In the genomic region with DNA sequence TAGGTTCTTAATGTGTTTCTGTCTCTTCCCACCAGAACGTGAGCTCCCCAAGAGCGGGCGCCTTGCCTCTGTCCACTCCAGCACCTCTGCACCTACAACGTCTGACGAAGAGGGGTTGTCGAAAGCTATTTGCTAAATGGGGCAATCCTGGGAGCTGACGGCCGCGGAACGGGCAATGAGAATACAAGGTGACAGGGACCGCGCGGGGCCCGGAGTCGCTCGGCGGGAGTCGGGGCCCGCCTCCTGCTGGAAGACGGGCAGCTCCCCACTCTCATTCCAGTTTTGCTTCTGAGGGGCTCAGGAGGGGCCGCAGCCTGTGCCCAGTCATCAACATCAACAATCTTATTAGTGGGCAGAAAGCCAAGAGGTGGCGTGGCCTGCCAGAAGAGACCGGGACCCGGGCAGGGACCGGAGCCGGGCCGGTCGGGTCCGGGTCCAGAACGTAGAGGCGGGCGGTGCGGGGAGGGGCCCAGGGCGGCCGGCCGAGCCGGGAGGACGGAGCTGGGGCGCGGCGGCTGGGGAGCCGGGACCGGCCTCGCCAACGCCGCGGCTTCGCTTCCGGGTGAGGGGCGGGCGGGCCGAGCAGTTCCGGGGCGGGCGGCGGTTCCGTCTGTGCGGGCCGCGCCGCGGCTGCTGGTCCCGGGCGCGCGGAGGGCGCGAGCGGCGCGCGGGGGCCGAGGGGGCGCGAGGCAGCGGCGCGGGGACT, we compare ENCODE assay signal across 1 cellular context.
TF ChIP-seq lines count a peak whose summit lies in the region.

MOSMO (plus strand) TSS at position 603 of the 706 bp plus-strand sequence. CDS start 191 bp downstream, outside the sequence.

TF ChIP-seq in GM12878, 131 proteins besides CTCF, POLR2A, EP300 and RAD21 (continued from another document):
- TF ChIP-seq REST (IDR thresholded peaks at IDR 0.05; ENCODE audit: low read depth, low read length) (peak; percentile 76), NBN (IDR thresholded peaks at IDR 0.05) (no peak), RELA (IDR thresholded peaks at IDR 0.05; ENCODE audit: borderline replicate concordance, partially characterized antibody) (peak; percentile 46), IKZF1 (conservative IDR thresholded peaks at IDR 0.05) (peak; percentile 44; the same call in 1 of the 2 replicates), SRF (IDR thresholded peaks at IDR 0.05; ENCODE audit: low read depth in 2 of 2, low read length in 2 of 2) (0 out of 4 replicates have a peak, but pooled peaks of 1 of the 2 experiments have one; percentile 33), NR2C1 (IDR thresholded peaks at IDR 0.05) (peak; percentile 97), EGR1 (IDR thresholded peaks at IDR 0.05; ENCODE audit: borderline replicate concordance in 1 of 2, low read depth in 2 of 2, low read length in 2 of 2) (peak in 1 of 2 experiments; percentile 4; a peak in 1 of 3 replicates), RB1 (IDR thresholded peaks at IDR 0.05; ENCODE audit: borderline replicate concordance) (peak; percentile 27; the same call in 1 of the 2 replicates), ZSCAN29 (IDR thresholded peaks at IDR 0.05) (no peak), HCFC1 (IDR thresholded peaks at IDR 0.05; ENCODE audit: low read length) (peak; percentile 42; the same call in 1 of the 2 replicates), DPF2 (IDR thresholded peaks at IDR 0.05) (peak; percentile 46; the same call in 1 of the 2 replicates), PAX5 (IDR thresholded peaks at IDR 0.05; ENCODE audit: borderline replicate concordance, low read depth, low read length) (no peak), SIX5 (IDR thresholded peaks at IDR 0.05; ENCODE audit: low read depth, low read length, severe bottlenecking) (peak; percentile 21), GATAD2B (conservative IDR thresholded peaks at IDR 0.05; ENCODE audit: low read depth) (peak; percentile 35; the same call in 1 of the 2 replicates), SIN3A (IDR thresholded peaks at IDR 0.05; ENCODE audit: low read depth, low read length) (peak; percentile 32; the same call in 1 of the 2 replicates), ATF7 (IDR thresholded peaks at IDR 0.05; ENCODE audit: low read depth) (no peak), GABPA (IDR thresholded peaks at IDR 0.05; ENCODE audit: low read depth) (peak; percentile 86), TAF1 (IDR thresholded peaks at IDR 0.05; ENCODE audit: borderline replicate concordance, low read depth, low read length) (peak; percentile 32; the same call in 1 of the 2 replicates), MTA2 (IDR thresholded peaks at IDR 0.05; ENCODE audit: low read depth) (no peak)
- TF ChIP-seq, protein P1, sequence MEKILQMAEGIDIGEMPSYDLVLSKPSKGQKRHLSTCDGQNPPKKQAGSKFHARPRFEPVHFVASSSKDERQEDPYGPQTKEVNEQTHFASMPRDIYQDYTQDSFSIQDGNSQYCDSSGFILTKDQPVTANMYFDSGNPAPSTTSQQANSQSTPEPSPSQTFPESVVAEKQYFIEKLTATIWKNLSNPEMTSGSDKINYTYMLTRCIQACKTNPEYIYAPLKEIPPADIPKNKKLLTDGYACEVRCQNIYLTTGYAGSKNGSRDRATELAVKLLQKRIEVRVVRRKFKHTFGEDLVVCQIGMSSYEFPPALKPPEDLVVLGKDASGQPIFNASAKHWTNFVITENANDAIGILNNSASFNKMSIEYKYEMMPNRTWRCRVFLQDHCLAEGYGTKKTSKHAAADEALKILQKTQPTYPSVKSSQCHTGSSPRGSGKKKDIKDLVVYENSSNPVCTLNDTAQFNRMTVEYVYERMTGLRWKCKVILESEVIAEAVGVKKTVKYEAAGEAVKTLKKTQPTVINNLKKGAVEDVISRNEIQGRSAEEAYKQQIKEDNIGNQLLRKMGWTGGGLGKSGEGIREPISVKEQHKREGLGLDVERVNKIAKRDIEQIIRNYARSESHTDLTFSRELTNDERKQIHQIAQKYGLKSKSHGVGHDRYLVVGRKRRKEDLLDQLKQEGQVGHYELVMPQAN (conservative IDR thresholded peaks at IDR 0.05), result peak; percentile 83
- TF ChIP-seq, protein P2, sequence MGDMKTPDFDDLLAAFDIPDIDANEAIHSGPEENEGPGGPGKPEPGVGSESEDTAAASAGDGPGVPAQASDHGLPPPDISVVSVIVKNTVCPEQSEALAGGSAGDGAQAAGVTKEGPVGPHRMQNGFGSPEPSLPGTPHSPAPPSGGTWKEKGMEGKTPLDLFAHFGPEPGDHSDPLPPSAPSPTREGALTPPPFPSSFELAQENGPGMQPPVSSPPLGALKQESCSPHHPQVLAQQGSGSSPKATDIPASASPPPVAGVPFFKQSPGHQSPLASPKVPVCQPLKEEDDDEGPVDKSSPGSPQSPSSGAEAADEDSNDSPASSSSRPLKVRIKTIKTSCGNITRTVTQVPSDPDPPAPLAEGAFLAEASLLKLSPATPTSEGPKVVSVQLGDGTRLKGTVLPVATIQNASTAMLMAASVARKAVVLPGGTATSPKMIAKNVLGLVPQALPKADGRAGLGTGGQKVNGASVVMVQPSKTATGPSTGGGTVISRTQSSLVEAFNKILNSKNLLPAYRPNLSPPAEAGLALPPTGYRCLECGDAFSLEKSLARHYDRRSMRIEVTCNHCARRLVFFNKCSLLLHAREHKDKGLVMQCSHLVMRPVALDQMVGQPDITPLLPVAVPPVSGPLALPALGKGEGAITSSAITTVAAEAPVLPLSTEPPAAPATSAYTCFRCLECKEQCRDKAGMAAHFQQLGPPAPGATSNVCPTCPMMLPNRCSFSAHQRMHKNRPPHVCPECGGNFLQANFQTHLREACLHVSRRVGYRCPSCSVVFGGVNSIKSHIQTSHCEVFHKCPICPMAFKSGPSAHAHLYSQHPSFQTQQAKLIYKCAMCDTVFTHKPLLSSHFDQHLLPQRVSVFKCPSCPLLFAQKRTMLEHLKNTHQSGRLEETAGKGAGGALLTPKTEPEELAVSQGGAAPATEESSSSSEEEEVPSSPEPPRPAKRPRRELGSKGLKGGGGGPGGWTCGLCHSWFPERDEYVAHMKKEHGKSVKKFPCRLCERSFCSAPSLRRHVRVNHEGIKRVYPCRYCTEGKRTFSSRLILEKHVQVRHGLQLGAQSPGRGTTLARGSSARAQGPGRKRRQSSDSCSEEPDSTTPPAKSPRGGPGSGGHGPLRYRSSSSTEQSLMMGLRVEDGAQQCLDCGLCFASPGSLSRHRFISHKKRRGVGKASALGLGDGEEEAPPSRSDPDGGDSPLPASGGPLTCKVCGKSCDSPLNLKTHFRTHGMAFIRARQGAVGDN (IDR thresholded peaks at IDR 0.05), result peak; percentile 74
TF ChIP-seq in GM12878: peak in this region for 20.
